9 cellular contexts compared by ENCODE assay signal in genomic region chr6:27866370-27867050, GRCh38. TPM values are rescaled to one million over a fixed set of nuclear protein-coding genes. Genes with fewer than 3 reads are reported as not detected.
DNase-seq lines count a peak whose midpoint lies in the region; TF ChIP-seq lines count a peak whose summit lies in the region.
"Had no signal": no experiment of that assay in that cellular context is flagged by ENCODE, and none has a peak within 500 bp of the region (broad histone marks: within the 10 kb centered on the region; RNA-seq: fewer than 3 reads in every experiment).

No MANE protein-coding gene starts in this region.

- H3K9me3 ChIP-seq in SJCRH30 (replicated peaks) = no peaks in the 10 kb centered on the region

- no peaks in the 10 kb centered on the region for H3K4me1 ChIP-seq in SJCRH30

- no peak for TF ChIP-seq CTCF in brain (conservative IDR thresholded peaks at IDR 0.05)

- peak; percentile 88 for DNase-seq in NK-92 treated with Interleukin-12 subunit alpha and Interleukin-12 subunit beta, amount 100 ng/mL, for 24 hours (lab: John Stamatoyannopoulos, UW)
- no peak for DNase-seq in NK-92 (lab: John Stamatoyannopoulos, UW; ENCODE audit: unreplicated experiment)
- DNase-seq in HuH-7 (ENCODE audit: low spot score) = peak; percentile 53
- peak; percentile 22 to 54 for DNase-seq in SJCRH30
- peak; percentile 12 for DNase-seq in iPS-NIHi7 (ENCODE audit: extremely low spot score)
- DNase-seq in stimulated activated CD4-positive, alpha-beta T cell treated with anti-CD3 and anti-CD28 coated beads, Interleukin-15, amount 100 ng/mL, for 48 hours (ENCODE audit: low read depth in 2 of 2) = peak; percentile 52 to 67
- DNase-seq in posterior vena cava (ENCODE audit: low spot score) = no peak

- intact Hi-C loops in posterior vena cava (cut with DNase I) = no loop called here

- no peaks in the 10 kb centered on the region for H3K27me3 ChIP-seq in SJCRH30

- peak overlapping the region; percentile 83 to 96 (median 89) for H3K27ac Mint-ChIP-seq in brain

- peak overlapping the region; percentile 84 for H3K27ac ChIP-seq in SJCRH30

- H3K4me3 Mint-ChIP-seq in brain = peak overlapping the region; percentile 93 to 97 (median 94)

- H3K27me3 Mint-ChIP-seq in brain = peaks cover 14% of the 10 kb centered on the region

- peak overlapping the region; percentile 51 for H3K4me3 ChIP-seq in SJCRH30

- peaks cover 3 to 18% (median 14%) of the 10 kb centered on the region in 5 experiments for H3K9me3 Mint-ChIP-seq in brain

- no peaks in the 10 kb centered on the region for H3K36me3 ChIP-seq in SJCRH30

- H3K4me1 Mint-ChIP-seq in brain = peaks cover 37% of the 10 kb centered on the region

- peaks cover 8% of the 10 kb centered on the region for H3K36me3 Mint-ChIP-seq in brain

RNA-seq across cellular contexts. Expression of gene OR2B2, which starts 45.7 kb away (rescaled TPM):
- not detected in 2 replicates for total RNA-seq in SJCRH30 (2014; rRNA removed; shearing (Covaris generic))
- not detected for polyA plus RNA-seq in brain (ENCODE audit: insufficient read depth, low read depth, low replicate concordance)
- not detected for total RNA-seq in posterior vena cava
- total RNA-seq: pulmonary artery endothelial cell had no signal

Comparison
In these comparisons a context has a peak if more than half of its experiments do, and no peak if none do; other contexts are left out.
1. DNase-seq: peak in NK-92 treated with Interleukin-12 subunit alpha and Interleukin-12 subunit beta, amount 100 ng/mL, for 24 hours (single experiment), HuH-7 (single experiment), SJCRH30 (2 of 2), iPS-NIHi7 (single experiment) and stimulated activated CD4-positive, alpha-beta T cell treated with anti-CD3 and anti-CD28 coated beads, Interleukin-15, amount 100 ng/mL, for 48 hours (2 of 2); none in NK-92 (single experiment) and posterior vena cava (single experiment).